ENCODE assay signal across 1 cellular context in the genomic region with DNA sequence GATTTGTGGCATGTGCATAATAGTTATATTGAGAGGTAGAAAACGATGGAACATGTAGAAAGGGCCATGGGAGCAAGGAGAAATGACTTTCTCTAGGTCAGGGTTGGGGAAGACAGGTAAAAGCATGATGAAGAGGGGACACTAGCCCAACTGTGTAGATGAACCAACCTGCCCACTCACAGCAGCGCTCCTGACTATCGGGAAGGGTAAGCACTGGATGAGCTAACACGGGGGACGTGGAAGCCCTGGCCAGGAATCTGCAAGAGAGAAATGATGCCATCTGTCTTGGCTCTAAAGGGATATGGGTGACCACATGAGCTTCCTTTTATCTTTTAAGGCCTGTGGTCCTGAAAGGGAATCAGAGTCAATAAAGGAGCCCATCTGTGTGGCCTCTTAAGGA.
TF ChIP-seq lines count a peak whose summit lies in the region.

No MANE protein-coding gene starts in this region.

TF ChIP-seq in IMR-90, 13 proteins besides CTCF, POLR2A, EP300 and RAD21:
- TF ChIP-seq SMC3 (IDR thresholded peaks at IDR 0.05; ENCODE audit: low read depth, low read length) (no peak), MAZ (IDR thresholded peaks at IDR 0.05; ENCODE audit: borderline replicate concordance, low read depth, low read length) (no peak), MXI1 (IDR thresholded peaks at IDR 0.05; ENCODE audit: borderline replicate concordance, low read depth, low read length) (no peak), RCOR1 (IDR thresholded peaks at IDR 0.05; ENCODE audit: insufficient replicate concordance, low read length) (no peak), MAFK (IDR thresholded peaks at IDR 0.05; ENCODE audit: low read depth, low read length) (no peak)
- TF ChIP-seq, protein P1, sequence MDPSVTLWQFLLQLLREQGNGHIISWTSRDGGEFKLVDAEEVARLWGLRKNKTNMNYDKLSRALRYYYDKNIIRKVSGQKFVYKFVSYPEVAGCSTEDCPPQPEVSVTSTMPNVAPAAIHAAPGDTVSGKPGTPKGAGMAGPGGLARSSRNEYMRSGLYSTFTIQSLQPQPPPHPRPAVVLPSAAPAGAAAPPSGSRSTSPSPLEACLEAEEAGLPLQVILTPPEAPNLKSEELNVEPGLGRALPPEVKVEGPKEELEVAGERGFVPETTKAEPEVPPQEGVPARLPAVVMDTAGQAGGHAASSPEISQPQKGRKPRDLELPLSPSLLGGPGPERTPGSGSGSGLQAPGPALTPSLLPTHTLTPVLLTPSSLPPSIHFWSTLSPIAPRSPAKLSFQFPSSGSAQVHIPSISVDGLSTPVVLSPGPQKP (IDR thresholded peaks at IDR 0.05; ENCODE audit: borderline replicate concordance, low read depth, low read length) = no peak
- TF ChIP-seq, protein P2, sequence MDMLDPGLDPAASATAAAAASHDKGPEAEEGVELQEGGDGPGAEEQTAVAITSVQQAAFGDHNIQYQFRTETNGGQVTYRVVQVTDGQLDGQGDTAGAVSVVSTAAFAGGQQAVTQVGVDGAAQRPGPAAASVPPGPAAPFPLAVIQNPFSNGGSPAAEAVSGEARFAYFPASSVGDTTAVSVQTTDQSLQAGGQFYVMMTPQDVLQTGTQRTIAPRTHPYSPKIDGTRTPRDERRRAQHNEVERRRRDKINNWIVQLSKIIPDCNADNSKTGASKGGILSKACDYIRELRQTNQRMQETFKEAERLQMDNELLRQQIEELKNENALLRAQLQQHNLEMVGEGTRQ (IDR thresholded peaks at IDR 0.05; ENCODE audit: low read depth, low read length) = no peak
